ENCODE assay signal across 1 cellular context in genomic region chrX:77785746-77786548, GRCh38.
TF ChIP-seq lines count a peak whose summit lies in the region.

ATRX (minus strand) TSS chrX:77786216; CDS start chrX:77786001, 215 bp downstream.

TF ChIP-seq in SK-N-SH, 30 proteins besides CTCF, POLR2A, EP300 and RAD21 (continued from another document):
- TF ChIP-seq TAF1 (IDR thresholded peaks at IDR 0.05; ENCODE audit: borderline replicate concordance, low read depth, low read length) (peak; percentile 95), FOXM1 (IDR thresholded peaks at IDR 0.05; ENCODE audit: low read depth) (no peak), USF1 (IDR thresholded peaks at IDR 0.05; ENCODE audit: borderline replicate concordance, low read depth) (no peak), MAX (IDR thresholded peaks at IDR 0.05; ENCODE audit: low read depth) (peak; percentile 55), TEAD4 (IDR thresholded peaks at IDR 0.05; ENCODE audit: borderline replicate concordance, insufficient read depth) (no peak), IRF3 (IDR thresholded peaks at IDR 0.05; ENCODE audit: low read depth, low read length) (no peak), PBX3 (IDR thresholded peaks at IDR 0.05) (no peak), POLR2AphosphoS5 (IDR thresholded peaks at IDR 0.05; ENCODE audit: low read depth, low read length) (peak; percentile 97), SMC3 (IDR thresholded peaks at IDR 0.05; ENCODE audit: low read depth, low read length) (no peak), GABPA (IDR thresholded peaks at IDR 0.05; ENCODE audit: low read depth) (no peak)
